9 cellular contexts compared by ENCODE assay signal in the genomic region with DNA sequence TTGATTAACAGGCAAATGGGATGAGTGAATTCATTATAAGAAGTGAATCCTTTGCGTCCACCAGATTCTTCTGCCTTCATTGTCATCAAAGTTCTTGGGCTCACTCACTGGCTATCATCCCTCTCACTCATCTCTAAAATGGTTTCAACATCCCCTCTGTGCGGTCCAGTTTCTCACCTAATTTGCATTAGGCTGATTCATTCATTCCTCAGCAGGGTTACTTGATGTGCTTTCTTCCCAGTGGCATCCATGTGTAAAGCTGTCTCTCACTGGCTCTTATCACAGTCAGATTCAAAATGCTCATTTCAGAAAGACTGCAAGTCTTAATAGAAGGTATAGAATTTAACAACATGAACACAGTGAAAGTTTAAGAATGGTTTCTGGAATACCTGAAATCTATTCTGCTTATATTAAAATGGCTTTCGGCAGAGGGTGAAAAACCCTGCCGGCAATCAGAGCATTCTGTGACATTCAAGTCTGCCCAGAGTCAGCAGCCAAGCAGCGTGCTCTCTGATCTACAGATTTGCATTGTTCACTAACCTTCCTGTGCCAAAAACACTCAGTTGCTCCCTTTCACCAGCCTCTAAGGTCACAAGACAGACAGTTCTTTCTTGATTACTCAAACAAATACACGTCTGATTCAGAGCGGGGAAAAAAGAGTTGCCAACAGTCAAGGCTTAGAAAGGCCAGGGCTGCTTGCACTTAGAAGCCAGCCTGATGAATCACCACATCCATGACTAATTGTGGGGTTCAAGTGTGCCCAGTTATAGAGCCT.
DNase-seq lines count a peak whose midpoint lies in the region; ATAC-seq and TF ChIP-seq lines count a peak whose summit lies in the region.
"Had no signal": no experiment of that assay in that cellular context is flagged by ENCODE, and none has a peak within 500 bp of the region (broad histone marks: within the 10 kb centered on the region; RNA-seq: fewer than 3 reads in every experiment).

No MANE protein-coding gene starts in this region.

- 18 to 28% methylated on average over 7 of the region's 7 CpGs for WGBS in esophagus, 2 donors

- TF ChIP-seq CTCF in Panc1 (IDR thresholded peaks at IDR 0.05) (no peak), OCI-LY7 (conservative IDR thresholded peaks at IDR 0.05; ENCODE audit: low read length) (no peak)

- no peaks in the 10 kb centered on the region for H3K27me3 ChIP-seq in Panc1 (ENCODE audit: control insufficient read depth, insufficient read depth, low read length)
- H3K27me3 ChIP-seq in esophagus (ENCODE audit: control insufficient read depth in 1 of 2, insufficient read depth in 2 of 2, low read length in 2 of 2), result no peaks in the 10 kb centered on the region

- no peaks in the 10 kb centered on the region for H3K36me3 ChIP-seq in Panc1 (ENCODE audit: control insufficient read depth, insufficient read depth, low read length)
- H3K36me3 ChIP-seq in esophagus (ENCODE audit: control insufficient read depth in 2 of 2, insufficient read depth in 2 of 2, low read length in 1 of 2), result no peaks in the 10 kb centered on the region
- H3K36me3 ChIP-seq in OCI-LY7 (ENCODE audit: insufficient read depth, low read length), result no peaks in the 10 kb centered on the region

- H3K9me3 ChIP-seq in Panc1 (ENCODE audit: control insufficient read depth, insufficient read depth, low read depth, low read length), result peaks cover 30% of the 10 kb centered on the region; the same call in 1 of the 2 replicates
- H3K9me3 ChIP-seq in esophagus (ENCODE audit: control insufficient read depth in 2 of 2, insufficient read depth in 1 of 2, low read depth in 1 of 2, low read length in 1 of 2), result no peaks in the 10 kb centered on the region
- no peaks in the 10 kb centered on the region for H3K9me3 ChIP-seq in OCI-LY7 (ENCODE audit: low read length)

- ATAC-seq in HG02623 (IDR thresholded peaks at IDR 0.05; ENCODE audit: unreplicated experiment) (peak; percentile 87), Panc1 (peak; percentile 97)

- H2AFZ ChIP-seq in OCI-LY7 (ENCODE audit: low read length), result no peak overlapping the region

- H3K27ac ChIP-seq in Panc1 (ENCODE audit: low read length) (peak overlapping the region; percentile 97), esophagus (ENCODE audit: low read depth in 2 of 2, low read length in 1 of 2) (peak overlapping the region; percentile 54 to 79), OCI-LY7 (ENCODE audit: low read depth, low read length, poor library complexity, severe bottlenecking) (no peak overlapping the region)
- H3K27ac ChIP-seq: 22Rv1 had no signal

- H3K79me2 ChIP-seq in OCI-LY7 (ENCODE audit: insufficient read depth, low read depth, low read length), result no peaks in the 10 kb centered on the region

- no peaks in the 10 kb centered on the region for H4K20me1 ChIP-seq in OCI-LY7 (ENCODE audit: insufficient read depth, low read length)

- intact Hi-C loops in Panc1 (cut with micrococcal nuclease; ENCODE audit: unreplicated experiment) (loop anchor here (5.0 kb wide), 1 partner anchor 45 kb away; no protein-coding TSS in a partner anchor), OCI-LY7 (cut with micrococcal nuclease; ENCODE audit: unreplicated experiment) (no loop called here)

- POLR2A ChIA-PET in Panc1 (lab: Charles Lee) (interaction anchor here (0.6 kb wide), 1 partner anchor 181 kb away, joined by 5 read pairs; no protein-coding TSS in a partner anchor), OCI-LY7 (lab: Charles Lee) (no interaction called here)

- peak overlapping the region; percentile 1 to 17; a peak in 3 of 4 replicates for H3K4me3 ChIP-seq in Panc1 (ENCODE audit: low read depth in 2 of 2, low read length in 2 of 2)
- peak overlapping the region in 1 of 2 donors; percentile 1 for H3K4me3 ChIP-seq in esophagus (ENCODE audit: low read depth in 1 of 2, low read length in 2 of 2)
- no peak overlapping the region for H3K4me3 ChIP-seq in OCI-LY7 (ENCODE audit: low read depth, low read length, poor library complexity, severe bottlenecking)

- in situ Hi-C loops in Panc1 (cut with HindIII; ENCODE audit: low pct_unique_long_range_greater_than_20kb, low sequenced_read_pairs), result no loop called here

- H3K4me1 ChIP-seq in Panc1 (ENCODE audit: control insufficient read depth, insufficient read depth, low read length) (peaks cover 29% of the 10 kb centered on the region), esophagus (ENCODE audit: control insufficient read depth in 2 of 2, insufficient read depth in 2 of 2, low read length in 1 of 2) (no peaks in the 10 kb centered on the region), OCI-LY7 (ENCODE audit: insufficient read depth, low read length, poor library complexity, severe bottlenecking) (no peaks in the 10 kb centered on the region)

- CTCF ChIA-PET in Panc1 (lab: Charles Lee) (no interaction called here), OCI-LY7 (lab: Charles Lee; ENCODE audit: unreplicated experiment) (no interaction called here)

- TSS peak; percentile 94 for BruUV-seq in Panc1 (replicated peaks; lab: Mats Ljungman, UMichigan)
- BruUV-seq in OCI-LY7 (replicated peaks; lab: Mats Ljungman, UMichigan), result no TSS peak

- H3K4me2 ChIP-seq in OCI-LY7 (ENCODE audit: low read length), result no peak overlapping the region

- H3K9me2 ChIP-seq in OCI-LY7 (ENCODE audit: insufficient read depth, low read length), result no peaks in the 10 kb centered on the region

- peak; percentile 41 for DNase-seq in DMS53 (lab: John Stamatoyannopoulos, UW)
- DNase-seq in DMS53 treated with DMSO at 0.1 percent for 48 hours (lab: John Stamatoyannopoulos, UW; ENCODE audit: unreplicated experiment), result no peak
- DNase-seq in Panc1 (ENCODE audit: low read depth, low spot score), result peak; percentile 99
- DNase-seq in occipital lobe (lab: John Stamatoyannopoulos, UW), result peak; percentile 29
- DNase-seq in OCI-LY7 (ENCODE audit: low spot score), result no peak
- DNase-seq in NCI-H748 treated with DMSO at 0.1 percent for 48 hours (lab: John Stamatoyannopoulos, UW), result no peak

Comparison
In these comparisons a context has a peak if more than half of its experiments do, and no peak if none do; other contexts are left out.
1. DNase-seq: peak in DMS53 (single experiment), Panc1 (single experiment) and occipital lobe (single experiment); none in DMS53 treated with DMSO at 0.1 percent for 48 hours (single experiment), OCI-LY7 (single experiment) and NCI-H748 treated with DMSO at 0.1 percent for 48 hours (single experiment).